8 cellular contexts compared by ENCODE assay signal in the genomic region with DNA sequence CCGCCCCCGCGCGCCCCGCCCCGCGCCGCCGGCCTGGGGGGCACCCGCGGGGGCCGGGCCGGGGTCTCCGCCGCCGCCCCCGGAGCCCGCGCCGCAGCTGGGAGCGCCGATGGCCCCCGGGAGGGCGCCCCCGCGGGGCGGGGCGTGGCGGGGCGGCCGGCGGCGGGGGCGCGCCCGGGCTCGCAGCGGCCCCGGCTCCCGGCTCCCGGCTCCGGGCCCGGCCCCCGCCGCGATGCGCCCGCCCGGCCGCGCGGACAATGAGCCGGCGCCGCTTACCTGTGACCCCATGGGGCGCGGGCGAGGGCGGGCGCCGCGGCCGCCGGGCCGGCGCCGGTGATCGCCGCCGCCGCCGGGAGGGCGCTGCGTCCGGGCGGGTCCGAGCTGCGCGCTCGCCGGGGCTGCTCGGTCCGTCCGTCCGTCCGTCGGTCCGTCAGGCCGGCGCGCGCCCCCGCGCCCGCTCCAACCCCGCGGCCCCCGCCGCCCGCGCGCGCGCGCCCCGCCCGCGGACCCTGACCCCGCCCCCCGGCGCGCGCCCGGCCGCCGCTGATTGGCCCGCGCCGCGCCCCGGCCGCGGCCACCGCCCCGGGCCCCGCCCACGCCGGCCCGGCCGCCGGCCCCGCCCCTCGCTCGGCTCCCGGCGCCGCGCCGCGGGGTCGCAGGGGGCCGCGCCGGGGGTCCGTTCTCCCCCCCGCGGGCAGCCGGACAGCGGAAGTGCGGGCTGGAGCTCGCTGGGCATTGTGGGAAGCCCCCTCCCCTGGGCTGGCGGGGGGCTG. TPM values are rescaled to one million over a fixed set of nuclear protein-coding genes. Genes with fewer than 3 reads are reported as not detected.
A peak's percentile ranks its signal among the peaks of the same experiment; 100 is the strongest.
DNase-seq lines count a peak whose midpoint lies in the region; ATAC-seq and TF ChIP-seq lines count a peak whose summit lies in the region.

A gene with protein sequence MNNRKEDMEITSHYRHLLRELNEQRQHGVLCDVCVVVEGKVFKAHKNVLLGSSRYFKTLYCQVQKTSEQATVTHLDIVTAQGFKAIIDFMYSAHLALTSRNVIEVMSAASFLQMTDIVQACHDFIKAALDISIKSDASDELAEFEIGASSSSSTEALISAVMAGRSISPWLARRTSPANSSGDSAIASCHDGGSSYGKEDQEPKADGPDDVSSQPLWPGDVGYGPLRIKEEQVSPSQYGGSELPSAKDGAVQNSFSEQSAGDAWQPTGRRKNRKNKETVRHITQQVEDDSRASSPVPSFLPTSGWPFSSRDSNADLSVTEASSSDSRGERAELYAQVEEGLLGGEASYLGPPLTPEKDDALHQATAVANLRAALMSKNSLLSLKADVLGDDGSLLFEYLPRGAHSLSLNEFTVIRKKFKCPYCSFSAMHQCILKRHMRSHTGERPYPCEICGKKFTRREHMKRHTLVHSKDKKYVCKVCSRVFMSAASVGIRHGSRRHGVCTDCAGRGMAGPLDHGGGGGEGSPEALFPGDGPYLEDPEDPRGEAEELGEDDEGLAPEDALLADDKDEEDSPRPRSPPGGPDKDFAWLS (minus strand): TSS at position 444 of the 773 bp plus-strand sequence. CDS start 40,507 bp downstream, outside the sequence.

- H3K9ac ChIP-seq in SK-N-SH (no peak within 1 kb of the TSS), SK-N-MC (ENCODE audit: insufficient read length) (no peak within 1 kb of the TSS)

- peak within 1 kb of the TSS; percentile 59; the same call in 1 of the 2 replicates for H2AFZ ChIP-seq in SK-N-SH (ENCODE audit: low read depth)

- ATAC-seq in SK-N-SH treated with all-trans-retinoic acid at 6 μM for 48 hours (no peak), HG02970 (IDR thresholded peaks at IDR 0.05; ENCODE audit: low FRiP score, unreplicated experiment) (peak; percentile 76), GM18498 (IDR thresholded peaks at IDR 0.05; ENCODE audit: unreplicated experiment) (no peak)

- no peak for TF ChIP-seq EP300 in SK-N-SH (IDR thresholded peaks at IDR 0.05; ENCODE audit: borderline replicate concordance in 1 of 2, low read depth in 1 of 2, low read length in 1 of 2)

- intact Hi-C loops in vagina (cut with DNase I): no loop called here

- no CpG with 5 or more reads among the region's 152 CpGs for WGBS in SK-N-SH (ENCODE audit: low lambda C conversion rate)

- CTCF ChIA-PET in SK-N-SH (lab: Yijun Ruan, JAX): interaction anchor here (0.8 to 1.4 kb wide), 2 partner anchors 45 to 56 kb away, joined by 3 to 4 read pairs; no protein-coding TSS in a partner anchor

- no peaks in the 10 kb centered on the region for H3K36me3 ChIP-seq in SK-N-SH (replicated peaks in 1 of 2; ENCODE audit: control insufficient read depth in 1 of 2, insufficient read depth in 2 of 2, low read length in 1 of 2)
- H3K36me3 ChIP-seq in SK-N-MC (ENCODE audit: insufficient read depth, low read length): no peaks in the 10 kb centered on the region
- H3K36me3 ChIP-seq in vagina: no peaks in the 10 kb centered on the region

- TF ChIP-seq CTCF in SK-N-SH (IDR thresholded peaks at IDR 0.05): no peak
- no peak for TF ChIP-seq CTCF in epithelial cell of proximal tubule (conservative IDR thresholded peaks at IDR 0.05; ENCODE audit: low read depth, low read length)
- no peak for TF ChIP-seq CTCF in vagina (IDR thresholded peaks at IDR 0.05)

- no peaks in the 10 kb centered on the region for H4K20me1 ChIP-seq in SK-N-SH (ENCODE audit: insufficient read depth)

- H3K27ac ChIP-seq in SK-N-SH (ENCODE audit: low read depth in 2 of 2, low read length in 1 of 2) (no peak within 1 kb of the TSS), SK-N-MC (no peak within 1 kb of the TSS), vagina (peak within 1 kb of the TSS; percentile 66)

- H3K9me3 ChIP-seq in SK-N-SH (no peaks in the 10 kb centered on the region), SK-N-MC (ENCODE audit: low read depth, low read length) (no peaks in the 10 kb centered on the region), vagina (no peaks in the 10 kb centered on the region)

- DNase-seq in SK-N-SH: peak; percentile 99
- no peak for DNase-seq in SK-N-MC (ENCODE audit: low read depth, low spot score)
- DNase-seq in epithelial cell of proximal tubule (ENCODE audit: low read depth): no peak
- DNase-seq in mucosa of gallbladder (ENCODE audit: low spot score): peak; percentile 46
- no peak for DNase-seq in vagina (ENCODE audit: extremely low spot score in 2 of 2)

- H3K4me1 ChIP-seq in SK-N-SH (ENCODE audit: control insufficient read depth in 1 of 2, insufficient read depth in 2 of 2, low read depth in 1 of 2, low read length in 1 of 2) (peaks cover 5 to 23% of the 10 kb centered on the region in 2 experiments; a peak in 2 of 4 replicates), vagina (peaks cover 45% of the 10 kb centered on the region)

- H3K4me3 ChIP-seq in SK-N-SH (ENCODE audit: low read depth in 2 of 2, low read length in 1 of 2) (peak within 1 kb of the TSS; percentile 54 to 56), SK-N-MC (peak within 1 kb of the TSS; percentile 74), epithelial cell of proximal tubule (ENCODE audit: low read depth, low read length) (peak within 1 kb of the TSS; percentile 37), vagina (peak within 1 kb of the TSS; percentile 62 to 88)

- H3K4me2 ChIP-seq in SK-N-SH: peak within 1 kb of the TSS; percentile 63

- no peak for TF ChIP-seq POLR2A in vagina (IDR thresholded peaks at IDR 0.05)

- POLR2A ChIA-PET in SK-N-SH (lab: Yijun Ruan, JAX): no interaction called here

- no peak for TF ChIP-seq RAD21 in SK-N-SH (IDR thresholded peaks at IDR 0.05; ENCODE audit: low read length)

- no peaks in the 10 kb centered on the region for H3K79me2 ChIP-seq in SK-N-SH (ENCODE audit: insufficient read depth)

- H3K9me2 ChIP-seq in SK-N-SH: no peaks in the 10 kb centered on the region

- H3K27me3 ChIP-seq in SK-N-SH (ENCODE audit: insufficient read depth) (peaks cover 6% of the 10 kb centered on the region; the same call in 1 of the 2 replicates), vagina (no peaks in the 10 kb centered on the region)

- H3F3A ChIP-seq in SK-N-SH (replicated peaks; ENCODE audit: insufficient read depth): peaks cover 4% of the 10 kb centered on the region

TF ChIP-seq in SK-N-SH, 30 proteins besides CTCF, POLR2A, EP300 and RAD21:
- TF ChIP-seq IRF3 (IDR thresholded peaks at IDR 0.05; ENCODE audit: low read depth, low read length) (no peak), ELF1 (IDR thresholded peaks at IDR 0.05) (no peak)

TF ChIP-seq in SK-N-SH treated with all-trans-retinoic acid at 6 μM for 48 hours, 23 proteins besides CTCF, POLR2A, EP300 and RAD21:
- TF ChIP-seq GLIS3 (CRISPR knock-in tag; IDR thresholded peaks at IDR 0.05): no peak

RNA-seq across cellular contexts. Expression of the gene that starts here (rescaled TPM):
- polyA plus RNA-seq in SK-N-SH (2012; rRNA removed): 0.11 and 0.15 TPM in 2 replicates
- 0.10 and 0.26 TPM in 2 replicates for polyA plus RNA-seq in SK-N-SH (2012; cell fraction: cytosol; rRNA removed)
- polyA plus RNA-seq in SK-N-SH (2012; cell fraction: nucleus; rRNA removed): 0.43 and 0.71 TPM in 2 replicates
- 0.58 and 0.72 TPM in 2 replicates for total RNA-seq in epithelial cell of proximal tubule
- 9.0 TPM for total RNA-seq in mucosa of gallbladder
- 7.4 TPM for total RNA-seq in vagina

Comparison
In these comparisons a context has a peak if more than half of its experiments do, and no peak if none do; other contexts are left out.
1. Peak in DNase-seq, H3K4me3 ChIP-seq and H3K4me2 ChIP-seq in SK-N-SH; RNA of the gene not detected or under 1 TPM.